In genomic region chr4:102842367-102842766, GRCh38 we compare ENCODE assay signal across 1 cellular context.
A peak's percentile ranks its signal among the peaks of the same experiment; 100 is the strongest.
TF ChIP-seq lines count a peak whose summit lies in the region.

No MANE protein-coding gene starts in this region.

TF ChIP-seq in GM12878, 131 proteins besides CTCF, POLR2A, EP300 and RAD21 (continued from another document):
- TF ChIP-seq PKNOX1 (IDR thresholded peaks at IDR 0.05) (peak; percentile 95), MTA2 (IDR thresholded peaks at IDR 0.05; ENCODE audit: low read depth) (peak; percentile 67), CUX1 (IDR thresholded peaks at IDR 0.05; ENCODE audit: insufficient replicate concordance, low read depth, low read length) (no peak), EGR1 (IDR thresholded peaks at IDR 0.05; ENCODE audit: borderline replicate concordance in 1 of 2, low read depth in 2 of 2, low read length in 2 of 2) (no peak), KDM1A (IDR thresholded peaks at IDR 0.05; ENCODE audit: borderline replicate concordance) (no peak), RAD51 (IDR thresholded peaks at IDR 0.05) (no peak), BCLAF1 (IDR thresholded peaks at IDR 0.05) (no peak), HCFC1 (IDR thresholded peaks at IDR 0.05; ENCODE audit: low read length) (no peak)
- TF ChIP-seq, protein P1, sequence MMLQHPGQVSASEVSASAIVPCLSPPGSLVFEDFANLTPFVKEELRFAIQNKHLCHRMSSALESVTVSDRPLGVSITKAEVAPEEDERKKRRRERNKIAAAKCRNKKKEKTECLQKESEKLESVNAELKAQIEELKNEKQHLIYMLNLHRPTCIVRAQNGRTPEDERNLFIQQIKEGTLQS (IDR thresholded peaks at IDR 0.05; ENCODE audit: borderline replicate concordance, extremely low read depth, low read depth, low read length), result no peak
